In genomic region chr5:149605354-149605997, GRCh38 we compare ENCODE assay signal across 17 cellular contexts. TPM values are rescaled to one million over a fixed set of nuclear protein-coding genes. Genes with fewer than 3 reads are reported as not detected.
DNase-seq lines count a peak whose midpoint lies in the region; ATAC-seq, FAIRE-seq and TF ChIP-seq lines count a peak whose summit lies in the region.
"Had no signal": no experiment of that assay in that cellular context is flagged by ENCODE, and none has a peak within 500 bp of the region (broad histone marks: within the 10 kb centered on the region; RNA-seq: fewer than 3 reads in every experiment).

No MANE protein-coding gene starts in this region.

- H3K18ac ChIP-seq in H1 (ENCODE audit: extremely low read depth, low read length): no peak overlapping the region

- TF ChIP-seq EP300 in H1 (IDR thresholded peaks at IDR 0.05; ENCODE audit: borderline replicate concordance in 1 of 2, low read depth in 2 of 2, low read length in 2 of 2): no peak

- no peak overlapping the region for H4K5ac ChIP-seq in H1 (ENCODE audit: insufficient read length, low read depth, low read length)

- no peaks in the 10 kb centered on the region for H3K23me2 ChIP-seq in H1 (ENCODE audit: low read depth, low read length)

- H2BK5ac ChIP-seq in H1 (ENCODE audit: low read depth, low read length): no peak overlapping the region

- H3K4me1 Mint-ChIP-seq in Calu3 (ENCODE audit: low read depth, unreplicated experiment): peaks cover 41% of the 10 kb centered on the region

- no peak overlapping the region for H3K4ac ChIP-seq in H1 (replicated peaks; ENCODE audit: insufficient read length, low read depth, low read length)

- H4K91ac ChIP-seq in H1 (replicated peaks; ENCODE audit: insufficient read length, low read length): no peak overlapping the region

- H2AK5ac ChIP-seq in H1 (ENCODE audit: low read depth, low read length): no peak overlapping the region

- H3K27ac Mint-ChIP-seq in Calu3 (ENCODE audit: unreplicated experiment): peak overlapping the region; percentile 87
- H3K27ac Mint-ChIP-seq: activated T-helper 1 cell treated with anti-CD3 and anti-CD28 coated beads, Interleukin-12 subunit alpha, Interleukin-12 subunit beta, Interleukin-2, Interleukin-4 antibody, amounts not matched to agents 30 ng/mL and 10 ng/mL and 1 ng/mL, durations not matched to agents 14 hours and 24 hours and 36 hours had no signal

- H3K27me3 ChIP-seq in MM.1S (replicated peaks; ENCODE audit: insufficient read depth, low read length): no peaks in the 10 kb centered on the region
- H3K27me3 ChIP-seq in H1 (replicated peaks in 1 of 4; ENCODE audit: control insufficient read depth in 3 of 4, extremely low read depth in 1 of 4, insufficient read depth in 3 of 4, low read length in 3 of 4): no peaks in the 10 kb centered on the region
- H3K27me3 ChIP-seq in psoas muscle (ENCODE audit: insufficient read depth in 3 of 3, low read length in 2 of 3): no peaks in the 10 kb centered on the region
- H3K27me3 ChIP-seq in small intestine (ENCODE audit: control insufficient read depth in 2 of 2, insufficient read depth in 2 of 2, low read length in 2 of 2): no peaks in the 10 kb centered on the region

- no peaks in the 10 kb centered on the region for H3K9me2 ChIP-seq in MM.1S (replicated peaks; ENCODE audit: insufficient read depth, low read length)

- TF ChIP-seq RAD21 in H1 (IDR thresholded peaks at IDR 0.05 in 1 of 2, conservative IDR thresholded peaks at IDR 0.05 in 1 of 2; ENCODE audit: low read depth in 2 of 2, low read length in 2 of 2): no peak

- H2BK15ac ChIP-seq in H1 (ENCODE audit: low read length): no peak overlapping the region

- H3K23ac ChIP-seq in H1 (ENCODE audit: insufficient read length): no peak overlapping the region

- POLR2A ChIA-PET in H1 (lab: Charles Lee; ENCODE audit: partially characterized antibody): interaction anchor here (1.3 kb wide), 1 partner anchor 292 kb away, joined by 3 read pairs; no protein-coding TSS in a partner anchor

- peak; percentile 35 to 53 (median 49) for ATAC-seq in psoas muscle
- ATAC-seq in activated CD4-positive, CD25-positive, alpha-beta regulatory T cell treated with anti-CD3 and anti-CD28 coated beads, Interleukin-2, amount 50 U/mL, for 24 hours: no peak

- H3K4me3 ChIP-seq in MM.1S (ENCODE audit: low read length): no peak overlapping the region; the same call in 1 of the 2 replicates
- H3K4me3 ChIP-seq in H1 (ENCODE audit: extremely low read depth in 1 of 4, insufficient read depth in 2 of 4, low read depth in 3 of 4, low read length in 4 of 4): no peak overlapping the region
- no peak overlapping the region for H3K4me3 ChIP-seq in psoas muscle
- no peak overlapping the region for H3K4me3 ChIP-seq in small intestine (ENCODE audit: low read depth in 1 of 2, low read length in 2 of 2)
- H3K4me3 ChIP-seq: mucosa of descending colon, prostate gland had no signal

- FAIRE-seq in H1 (lab: Jason Lieb, UNC) (no peak), small intestine (lab: Jason Lieb, UNC) (no peak)
- FAIRE-seq: urothelium cell line had no signal

- no peaks in the 10 kb centered on the region for H3K36me3 ChIP-seq in MM.1S (replicated peaks; ENCODE audit: insufficient read depth, low read length)
- no peaks in the 10 kb centered on the region for H3K36me3 ChIP-seq in H1 (ENCODE audit: control insufficient read depth in 2 of 4, insufficient read depth in 4 of 4, low read length in 3 of 4)
- H3K36me3 ChIP-seq in psoas muscle (ENCODE audit: insufficient read depth in 1 of 2, low read depth in 1 of 2): peaks cover 4 to 35% of the 10 kb centered on the region in 2 donors
- no peaks in the 10 kb centered on the region for H3K36me3 ChIP-seq in small intestine (ENCODE audit: control insufficient read depth in 2 of 2, insufficient read depth in 2 of 2, low read length in 2 of 2)

- H2BK12ac ChIP-seq in H1 (ENCODE audit: low read depth, low read length): no peak overlapping the region

- no peak overlapping the region for H2BK20ac ChIP-seq in H1 (ENCODE audit: low read length)

- intact Hi-C loops in Calu3 (cut with micrococcal nuclease; ENCODE audit: unreplicated experiment) (no loop called here), psoas muscle (cut with DNase I) (no loop called here)

- CTCF ChIA-PET in Calu3 (lab: Charles Lee): interaction anchor here (1.0 to 1.1 kb wide), 3 partner anchors 8 to 19 kb away, joined by 3 to 7 read pairs (median 4); no protein-coding TSS in a partner anchor
- CTCF ChIA-PET in H1 (lab: Charles Lee; ENCODE audit: partially characterized antibody): interaction anchor here (0.6 to 2.4 kb wide), 7 partner anchors 8 to 336 kb away, joined by 3 to 10 read pairs (median 3); no protein-coding TSS in a partner anchor

- H3K9me3 ChIP-seq in MM.1S (replicated peaks; ENCODE audit: insufficient read depth, low read length) (no peaks in the 10 kb centered on the region), H1 (ENCODE audit: insufficient read depth in 2 of 2, low read depth in 1 of 2, low read length in 1 of 2) (peaks cover 2 to 3% of the 10 kb centered on the region in 2 experiments), psoas muscle (no peaks in the 10 kb centered on the region), small intestine (ENCODE audit: control insufficient read depth, low read depth) (no peaks in the 10 kb centered on the region)
- H3K9me3 ChIP-seq: mucosa of descending colon, prostate gland had no signal

- DNase-seq in Calu3: no peak
- DNase-seq in MM.1S: no peak
- DNase-seq in H1 (ENCODE audit: low read depth in 1 of 2, low spot score in 2 of 2): no peak
- no peak for DNase-seq in psoas muscle
- no peak for DNase-seq in NCI-H524 (lab: John Stamatoyannopoulos, UW)
- DNase-seq in small intestine: no peak
- DNase-seq in NCI-H1105 (lab: John Stamatoyannopoulos, UW): no peak
- DNase-seq: activated CD4-positive, alpha-beta T cell treated with anti-CD3 and anti-CD28 coated beads for 4 hours; anterior cingulate cortex; stimulated activated CD4-positive, alpha-beta T cell treated with anti-CD3 and anti-CD28 coated beads, Interleukin-1b, Interleukin-23, amount 100 ng/mL, for 48 hours; T-cell had no signal

- no peak overlapping the region for H3K56ac ChIP-seq in H1 (replicated peaks; ENCODE audit: insufficient read length, low read depth, low read length)

- no peaks in the 10 kb centered on the region for H3K27me3 Mint-ChIP-seq in Calu3 (ENCODE audit: unreplicated experiment)
- H3K27me3 Mint-ChIP-seq: T-cell had no signal

- no peaks in the 10 kb centered on the region for H3K79me1 ChIP-seq in H1 (ENCODE audit: low read depth, low read length)

- H3K9ac ChIP-seq in MM.1S (ENCODE audit: low read length) (no peak overlapping the region), H1 (replicated peaks in 1 of 4; ENCODE audit: extremely low read depth in 1 of 4, low read depth in 3 of 4, low read length in 3 of 4) (no peak overlapping the region)

- BruUV-seq in Calu3 (replicated peaks; lab: Mats Ljungman, UMichigan): no TSS peak

- H4K8ac ChIP-seq in H1 (ENCODE audit: extremely low read depth, insufficient read depth, low read length): no peak overlapping the region

- H4K20me1 ChIP-seq in MM.1S (ENCODE audit: insufficient read depth, low read length): no peaks in the 10 kb centered on the region
- no peaks in the 10 kb centered on the region for H4K20me1 ChIP-seq in H1 (replicated peaks in 1 of 2; ENCODE audit: control insufficient read depth in 1 of 2, insufficient read depth in 2 of 2, low read length in 2 of 2)

- H3K4me3 Mint-ChIP-seq in Calu3 (ENCODE audit: low read depth, unreplicated experiment): no peak overlapping the region
- H3K4me3 Mint-ChIP-seq: activated T-helper 1 cell treated with anti-CD3 and anti-CD28 coated beads, Interleukin-12 subunit alpha, Interleukin-12 subunit beta, Interleukin-2, Interleukin-4 antibody, amounts not matched to agents 30 ng/mL and 10 ng/mL and 1 ng/mL, durations not matched to agents 14 hours and 24 hours and 36 hours had no signal

- H3K36me3 Mint-ChIP-seq in Calu3 (ENCODE audit: insufficient read depth, unreplicated experiment): peaks cover 19% of the 10 kb centered on the region
- H3K36me3 Mint-ChIP-seq: T-cell had no signal

- TF ChIP-seq CTCF in Calu3 (IDR thresholded peaks at IDR 0.05; ENCODE audit: unreplicated experiment) (no peak), MM.1S (IDR thresholded peaks at IDR 0.05; ENCODE audit: low read length) (no peak), H1 (IDR thresholded peaks at IDR 0.05; ENCODE audit: control extremely low read depth in 1 of 3, insufficient read depth in 1 of 3, low read depth in 1 of 3, low read length in 3 of 3) (no peak), psoas muscle (IDR thresholded peaks at IDR 0.05) (no peak)

- no peak overlapping the region for H2BK120ac ChIP-seq in H1 (replicated peaks; ENCODE audit: low read depth, low read length)

- H3K79me2 ChIP-seq in MM.1S (ENCODE audit: low read length) (no peaks in the 10 kb centered on the region), H1 (ENCODE audit: control insufficient read depth in 1 of 2, insufficient read depth in 2 of 2, low read length in 2 of 2) (no peaks in the 10 kb centered on the region)

- no peak overlapping the region for H2AFZ ChIP-seq in MM.1S (ENCODE audit: low read length)
- no peak overlapping the region for H2AFZ ChIP-seq in H1 (ENCODE audit: low read length)

- H3K4me1 ChIP-seq in MM.1S (ENCODE audit: low read length): peaks cover 16% of the 10 kb centered on the region
- H3K4me1 ChIP-seq in H1 (replicated peaks in 1 of 4; ENCODE audit: control insufficient read depth in 3 of 4, insufficient read depth in 4 of 4, low read length in 3 of 4): no peaks in the 10 kb centered on the region
- H3K4me1 ChIP-seq in psoas muscle: peaks cover 43% of the 10 kb centered on the region
- H3K4me1 ChIP-seq in small intestine (ENCODE audit: control insufficient read depth in 2 of 2, insufficient read depth in 1 of 2, low read depth in 1 of 2, low read length in 1 of 2): peaks cover 6 to 18% of the 10 kb centered on the region in 2 donors
- H3K4me1 ChIP-seq: prostate gland had no signal

- peaks cover 4% of the 10 kb centered on the region for H3K9me3 Mint-ChIP-seq in Calu3 (ENCODE audit: low read depth, unreplicated experiment)
- H3K9me3 Mint-ChIP-seq: activated T-helper 1 cell treated with anti-CD3 and anti-CD28 coated beads, Interleukin-12 subunit alpha, Interleukin-12 subunit beta, Interleukin-2, Interleukin-4 antibody, amounts not matched to agents 30 ng/mL and 10 ng/mL and 1 ng/mL, durations not matched to agents 14 hours and 24 hours and 36 hours had no signal

- H3K27ac ChIP-seq in MM.1S (ENCODE audit: low read length): peak overlapping the region; percentile 65; the same call in 1 of the 2 replicates
- no peak overlapping the region for H3K27ac ChIP-seq in H1 (ENCODE audit: low read depth, low read length)
- H3K27ac ChIP-seq in psoas muscle: peak overlapping the region; percentile 73
- peak overlapping the region in 1 of 2 donors; percentile 46 for H3K27ac ChIP-seq in small intestine (ENCODE audit: low read depth in 1 of 2, low read length in 1 of 2)

- no peak for TF ChIP-seq POLR2A in H1 (IDR thresholded peaks at IDR 0.05; ENCODE audit: control extremely low read depth in 1 of 2, low read depth in 2 of 2, low read length in 2 of 2)

- H3K4me2 ChIP-seq in MM.1S (ENCODE audit: low read depth, low read length) (peak overlapping the region; percentile 64), H1 (ENCODE audit: insufficient read depth in 1 of 2, low read depth in 2 of 2, low read length in 2 of 2) (no peak overlapping the region)

- H3K14ac ChIP-seq in H1 (ENCODE audit: insufficient read length): no peak overlapping the region

- 86% methylated on average over 5 of the region's 5 CpGs; no CpG with 5 or more reads in 1 of the 2 experiments for WGBS in H1 (ENCODE audit: extremely low coverage in 1 of 2, insufficient coverage in 1 of 2, insufficient read length in 1 of 2, insufficient replicate concordance in 2 of 2, low coverage in 1 of 2, low lambda C conversion rate in 2 of 2, missing lambda C conversion rate in 1 of 2), 2 experiments
- WGBS in psoas muscle, 3 donors: 41 to 85% (median 42%) methylated on average over 5 of the region's 5 CpGs
- 61 to 80% (median 73%) methylated on average over 5 of the region's 5 CpGs for WGBS in small intestine, 3 donors

- peaks cover 13% of the 10 kb centered on the region for H3F3A ChIP-seq in MM.1S (ENCODE audit: insufficient read depth, low read length)

RNA-seq across cellular contexts. Expression of gene ARHGEF37, which starts 24.2 kb away (rescaled TPM):
- 13.0 and 16.1 TPM in 2 replicates for total RNA-seq in Calu3 (2022)
- total RNA-seq in H1 (2021; fragmentation: NEBNext Ultra II Directional; extraction: Animal tissue kit (Norgen Biotek cat#: 25700)): 0.48 and 1.8 TPM in 2 replicates
- polyA plus RNA-seq in H1 (2011; rRNA removed): 0.16 and 0.21 TPM in 2 replicates
- 0.27 TPM for polyA plus RNA-seq in H1 (2011; cell fraction: cytosol; rRNA removed)
- polyA plus RNA-seq in H1 (2011; cell fraction: nucleus; rRNA removed): 0.43 TPM
- polyA plus RNA-seq in H1 (2012, experiment 1 of 2): 0.17 to 0.35 TPM (median 0.32 TPM) in 4 replicates
- polyA plus RNA-seq in H1 (2012, experiment 2 of 2): 0.13 TPM
- polyA plus RNA-seq in H1 (2013, experiment 1 of 2): 0.20 TPM
- polyA plus RNA-seq in H1 (2013, experiment 2 of 2): 0.15 TPM
- 0.35 and 2.3 TPM in 2 replicates for polyA minus RNA-seq in H1 (2011; rRNA and poly(A)+ RNA removed)
- polyA minus RNA-seq in H1 (2011; cell fraction: cytosol; rRNA and poly(A)+ RNA removed): not detected
- not detected for polyA minus RNA-seq in H1 (2011; cell fraction: nucleus; rRNA and poly(A)+ RNA removed)
- 10 to 100 TPM in 3 of 4 donors, 1 to 10 TPM in 1; 9.0 to 29.3 (median 18.7) TPM for total RNA-seq in psoas muscle
- polyA plus RNA-seq in psoas muscle: 10 to 100 TPM in 2 of 3 donors, 1 to 10 TPM in 1; 2.3 to 13.4 (median 13.0) TPM
- polyA plus RNA-seq in small intestine: 1 to 10 TPM; 3.8 to 8.7 (median 4.2) TPM
- total RNA-seq: G401 had no signal

RNA-seq across cellular contexts. Expression of gene CSNK1A1, which starts 54.2 kb away (rescaled TPM):
- total RNA-seq in Calu3 (2022) (350 and 377 TPM in 2 replicates), psoas muscle (100 to 1,000 TPM; 139 to 394 (median 224) TPM)
- total RNA-seq in H1 (2021; fragmentation: NEBNext Ultra II Directional; extraction: Animal tissue kit (Norgen Biotek cat#: 25700)): 244 and 254 TPM in 2 replicates
- polyA plus RNA-seq in H1 (2011; rRNA removed) (61.2 and 78.8 TPM in 2 replicates), psoas muscle (100 to 1,000 TPM in 2 of 3 donors, 10 to 100 TPM in 1; 73.6 to 201 (median 142) TPM), small intestine (100 to 1,000 TPM in 1 of 3 donors, 10 to 100 TPM in 2; 58.6 to 105 (median 64.2) TPM)
- 94.1 TPM for polyA plus RNA-seq in H1 (2011; cell fraction: cytosol; rRNA removed)
- 112 TPM for polyA plus RNA-seq in H1 (2011; cell fraction: nucleus; rRNA removed)
- polyA plus RNA-seq in H1 (2012, experiment 1 of 2): 136 to 163 TPM (median 150 TPM) in 4 replicates
- 20.7 TPM for polyA plus RNA-seq in H1 (2012, experiment 2 of 2)
- polyA plus RNA-seq in H1 (2013, experiment 1 of 2): 149 TPM
- 140 TPM for polyA plus RNA-seq in H1 (2013, experiment 2 of 2)
- polyA minus RNA-seq in H1 (2011; rRNA and poly(A)+ RNA removed): 189 and 216 TPM in 2 replicates
- polyA minus RNA-seq in H1 (2011; cell fraction: cytosol; rRNA and poly(A)+ RNA removed): 123 TPM
- polyA minus RNA-seq in H1 (2011; cell fraction: nucleus; rRNA and poly(A)+ RNA removed): 181 TPM

Comparison
In these comparisons a context has a peak if more than half of its experiments do, and no peak if none do; other contexts are left out.
1. ATAC-seq: peak in psoas muscle (4 of 4); none in activated CD4-positive, CD25-positive, alpha-beta regulatory T cell treated with anti-CD3 and anti-CD28 coated beads, Interleukin-2, amount 50 U/mL, for 24 hours (0 of 2).